In the genomic region with DNA sequence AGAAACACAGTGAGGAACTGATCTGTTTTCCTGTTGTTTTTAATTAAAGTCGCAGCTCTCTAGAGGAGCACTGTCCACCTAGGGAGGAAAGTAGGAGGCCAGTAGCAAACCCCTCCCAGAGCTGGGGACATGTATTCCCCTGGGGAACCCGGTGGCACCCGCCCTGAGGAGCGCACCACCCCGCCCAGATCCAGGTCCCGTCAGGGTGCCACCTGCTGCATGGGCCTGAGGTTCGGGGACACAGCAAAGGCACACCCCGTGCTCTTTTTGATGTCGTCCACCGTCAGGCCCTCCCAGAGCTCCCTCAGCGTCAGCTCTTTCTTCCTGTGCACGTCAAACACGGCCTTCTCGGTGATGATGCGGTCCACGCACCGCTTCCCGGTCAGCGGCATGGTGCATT, we compare ENCODE assay signal across 2 cellular contexts. TPM values are rescaled to one million over a fixed set of nuclear protein-coding genes. Genes with fewer than 3 reads are reported as not detected.
"Had no signal": no experiment of that assay in that cellular context is flagged by ENCODE, and none has a peak within 500 bp of the region (broad histone marks: within the 10 kb centered on the region; RNA-seq: fewer than 3 reads in every experiment).

No MANE protein-coding gene starts in this region.

RNA-seq across cellular contexts. Expression of gene BMP8B, which starts 19.2 kb away (rescaled TPM):
- total RNA-seq: GM23248, IMR-90 had no signal
- polyA plus RNA-seq: GM23248, IMR-90 had no signal
